Comparison of ENCODE assay signal across 20 cellular contexts in genomic region chr3:69406156-69406555, GRCh38. TPM values are rescaled to one million over a fixed set of nuclear protein-coding genes. Genes with fewer than 3 reads are reported as not detected.
DNase-seq lines count a peak whose midpoint lies in the region; ATAC-seq and TF ChIP-seq lines count a peak whose summit lies in the region.
"Had no signal": no experiment of that assay in that cellular context is flagged by ENCODE, and none has a peak within 500 bp of the region (broad histone marks: within the 10 kb centered on the region; RNA-seq: fewer than 3 reads in every experiment).

No MANE protein-coding gene starts in this region.

- H3K27ac Mint-ChIP-seq in HFFc6, result no peak overlapping the region
- H3K27ac Mint-ChIP-seq: activated CD8-positive, alpha-beta T cell treated with anti-CD3 and anti-CD28 coated beads, Interleukin-2, amount 10 ng/mL, durations not matched to agents 7 days and 5 days; activated naive CD8-positive, alpha-beta T cell; activated T-cell treated with anti-CD3 and anti-CD28 coated beads, Interleukin-2, amount 50 U/mL, for 72 hours; progenitor cell of endocrine pancreas; T-helper 2 cell treated with Interferon-gamma antibody and Interleukin-4, amounts not matched to agents 5 μg/mL and 100 μg/mL, for 36 hours had no signal

- H3K27me3 Mint-ChIP-seq in HFFc6 (ENCODE audit: insufficient read depth), result peaks cover 8% of the 10 kb centered on the region
- H3K27me3 Mint-ChIP-seq: progenitor cell of endocrine pancreas had no signal

- intact Hi-C loops in head of caudate nucleus (cut with DNase I), result no loop called here

- DNase-seq in HFFc6 (peak; percentile 15), astrocyte of the hippocampus (ENCODE audit: low read depth, low spot score) (peak; percentile 67), head of caudate nucleus (peak in 26 of 42 donors; percentile 17 to 80 (median 50)), pons (ENCODE audit: low spot score) (peak; percentile 79), dedifferentiated amniotic fluid mesenchymal stem cell (ENCODE audit: extremely low spot score) (no peak), D341Med (ENCODE audit: low spot score) (no peak)
- DNase-seq: activated CD4-positive, CD25-positive, alpha-beta regulatory T cell; activated CD8-positive, alpha-beta T cell treated with anti-CD3 and anti-CD28 coated beads, Interleukin-2, amount 10 ng/mL, durations not matched to agents 7 days and 5 days; activated T-cell treated with anti-CD3 and anti-CD28 coated beads, Interleukin-2, amount 50 U/mL, for 72 hours; erythroblast; GF-D8; KG1; NCI-H446; SIG-M5; spleen; stimulated activated CD8-positive, alpha-beta memory T cell treated with anti-CD3 and anti-CD28 coated beads, Interleukin-4, amount 100 ng/mL, for 48 hours had no signal

- no peak for TF ChIP-seq CTCF in HFFc6 (IDR thresholded peaks at IDR 0.05)

- ATAC-seq in GM18511 (IDR thresholded peaks at IDR 0.05; ENCODE audit: unreplicated experiment), result no peak
- ATAC-seq: activated CD8-positive, alpha-beta T cell treated with anti-CD3 and anti-CD28 coated beads, Interleukin-2, amount 10 ng/mL, durations not matched to agents 7 days and 5 days; activated T-cell treated with anti-CD3 and anti-CD28 coated beads, Interleukin-2, amount 50 U/mL, for 72 hours had no signal

- H3K4me3 Mint-ChIP-seq in HFFc6, result no peak overlapping the region
- H3K4me3 Mint-ChIP-seq: activated CD8-positive, alpha-beta T cell treated with anti-CD3 and anti-CD28 coated beads, Interleukin-2, amount 10 ng/mL, durations not matched to agents 7 days and 5 days; activated naive CD8-positive, alpha-beta T cell; activated T-cell treated with anti-CD3 and anti-CD28 coated beads, Interleukin-2, amount 50 U/mL, for 72 hours; T-helper 2 cell treated with Interferon-gamma antibody and Interleukin-4, amounts not matched to agents 5 μg/mL and 100 μg/mL, for 36 hours had no signal

- no peaks in the 10 kb centered on the region for H3K36me3 Mint-ChIP-seq in HFFc6 (ENCODE audit: low read depth)
- H3K36me3 Mint-ChIP-seq: activated naive CD8-positive, alpha-beta T cell had no signal

- H3K4me1 Mint-ChIP-seq in HFFc6 (ENCODE audit: low read depth), result peaks cover 10% of the 10 kb centered on the region

- peaks cover 5% of the 10 kb centered on the region; the same call in 1 of the 2 replicates for H3K9me3 Mint-ChIP-seq in HFFc6

RNA-seq across cellular contexts. Expression of gene FRMD4B, which starts 20.3 kb away (rescaled TPM):
- under 1 TPM in 5 of 6 experiments, not detected in 1; 0.03 to 0.12 (median 0.07) TPM for total RNA-seq in HFFc6 (2021; fragmentation: NEBNext Ultra II Directional; extraction: Animal tissue kit (Norgen Biotek cat#: 25700))

Comparison
In these comparisons a context has a peak if more than half of its experiments do, and no peak if none do; other contexts are left out.
1. DNase-seq: peak in HFFc6 (single experiment), astrocyte of the hippocampus (single experiment), head of caudate nucleus (26 of 42) and pons (single experiment); none in dedifferentiated amniotic fluid mesenchymal stem cell (single experiment) and D341Med (single experiment).